Comparison of ENCODE assay signal across 12 cellular contexts in the genomic region with DNA sequence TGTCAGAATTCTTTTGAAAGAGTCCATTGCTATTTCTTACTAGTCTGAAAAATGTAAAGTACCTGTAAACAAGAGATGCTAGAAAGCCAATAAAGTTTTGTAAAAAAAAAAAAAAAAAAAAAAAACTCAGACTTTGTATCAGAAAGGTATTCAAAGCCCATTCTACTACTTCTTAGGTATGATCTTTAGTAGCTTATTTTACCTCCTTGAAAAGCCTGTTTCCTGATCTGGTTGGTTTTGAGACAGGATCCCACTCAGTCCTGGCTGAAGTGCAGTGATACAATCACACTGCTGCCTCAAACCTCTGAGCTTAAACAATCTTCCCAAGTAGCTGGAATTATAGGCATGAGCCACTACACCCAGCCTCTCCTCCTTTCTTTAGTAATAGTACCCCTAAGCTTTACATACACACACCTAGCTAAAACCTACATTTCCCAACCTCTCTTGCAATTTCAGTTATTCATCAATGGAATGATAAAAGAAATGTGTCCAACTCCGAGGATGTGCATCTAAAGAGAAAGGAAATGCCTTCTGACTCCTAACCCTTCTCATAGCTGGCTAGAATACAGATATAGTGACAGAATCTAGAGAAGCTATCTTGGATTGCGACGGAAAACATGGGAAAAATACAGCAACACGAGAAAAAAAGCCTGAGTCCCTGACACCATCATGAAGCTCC. TPM values are rescaled to one million over a fixed set of nuclear protein-coding genes. Genes with fewer than 3 reads are reported as not detected.
A peak's percentile ranks its signal among the peaks of the same experiment; 100 is the strongest.
DNase-seq lines count a peak whose midpoint lies in the region; ATAC-seq, FAIRE-seq and TF ChIP-seq lines count a peak whose summit lies in the region.
"Had no signal": no experiment of that assay in that cellular context is flagged by ENCODE, and none has a peak within 500 bp of the region (broad histone marks: within the 10 kb centered on the region; RNA-seq: fewer than 3 reads in every experiment).

No MANE protein-coding gene starts in this region.

- 69 to 80% methylated on average over 4 of the region's 4 CpGs for WGBS in pancreas, 2 donors
- no CpG with 5 or more reads among the region's 4 CpGs for WGBS in neuronal stem cell (ENCODE audit: extremely low coverage in 2 of 2, insufficient read length in 2 of 2, insufficient replicate concordance in 1 of 2), 2 donors

- H3K23ac ChIP-seq in neuronal stem cell (ENCODE audit: low read depth, low read length, poor library complexity) = no peak overlapping the region

- H3K4me1 ChIP-seq in pancreas (peaks cover 3 to 25% (median 3%) of the 10 kb centered on the region in 3 donors), neuronal stem cell (ENCODE audit: control insufficient read depth in 2 of 2, insufficient read depth in 1 of 2, low read depth in 1 of 2, low read length in 2 of 2) (peaks cover 0 to 3% of the 10 kb centered on the region in 2 donors)

- H2BK12ac ChIP-seq in neuronal stem cell (ENCODE audit: low read length) = no peak overlapping the region

- H3K18ac ChIP-seq in neuronal stem cell (ENCODE audit: low read length) = no peak overlapping the region

- ATAC-seq in WTC11 (no peak), pancreas (peak in 3 of 4 donors; percentile 7 to 38 (median 25))

- H3K4me2 ChIP-seq in neuronal stem cell (ENCODE audit: insufficient read depth, low read length, poor library complexity, severe bottlenecking) = no peak overlapping the region

- H3K79me1 ChIP-seq in neuronal stem cell (ENCODE audit: low read depth, low read length) = peaks cover 1% of the 10 kb centered on the region

- no peak overlapping the region for H3K27ac ChIP-seq in pancreas
- H3K27ac ChIP-seq in neuronal stem cell (replicated peaks; ENCODE audit: low read length) = no peak overlapping the region

- TF ChIP-seq POLR2A in GM12892 (IDR thresholded peaks at IDR 0.05; ENCODE audit: low read depth, low read length) = no peak

- no peak overlapping the region for H3K14ac ChIP-seq in neuronal stem cell (ENCODE audit: low read length)

- FAIRE-seq in GM12892 (lab: Jason Lieb, UNC) = peak; percentile 83
- FAIRE-seq in pancreas (lab: Jason Lieb, UNC) = no peak

- H4K91ac ChIP-seq in neuronal stem cell (ENCODE audit: low read depth, low read length, poor library complexity) = no peak overlapping the region

- no peak overlapping the region for H3K4me3 Mint-ChIP-seq in WTC11
- H3K4me3 Mint-ChIP-seq: CD14-positive monocyte, nephron had no signal

- H2BK15ac ChIP-seq in neuronal stem cell (ENCODE audit: low read length) = no peak overlapping the region

- POLR2A ChIA-PET in WTC11 (lab: Charles Lee) = no interaction called here

- no peak overlapping the region for H3K4ac ChIP-seq in neuronal stem cell (ENCODE audit: low read length)

- H3K27me3 Mint-ChIP-seq in WTC11 (ENCODE audit: low read depth) = no peaks in the 10 kb centered on the region

- no peaks in the 10 kb centered on the region for H3K9me3 Mint-ChIP-seq in WTC11
- H3K9me3 Mint-ChIP-seq: CD14-positive monocyte, nephron had no signal

- H4K8ac ChIP-seq in neuronal stem cell (ENCODE audit: low read depth, low read length) = no peak overlapping the region

- TF ChIP-seq CTCF in WTC11 (IDR thresholded peaks at IDR 0.05) (no peak), fibroblast of pulmonary artery (IDR thresholded peaks at IDR 0.05; ENCODE audit: low read length, missing control alignments) (no peak), pancreas (IDR thresholded peaks at IDR 0.05) (no peak)

- H2BK5ac ChIP-seq in neuronal stem cell (ENCODE audit: low read length) = no peak overlapping the region

- CTCF ChIA-PET in WTC11 (lab: Charles Lee) = interaction anchor here (0.7 kb wide), 1 partner anchor 66 kb away, joined by 3 read pairs; no protein-coding TSS in a partner anchor

- no peak overlapping the region for H3K9ac ChIP-seq in neuronal stem cell (ENCODE audit: low read depth, low read length, poor library complexity)

- H3K9me3 ChIP-seq in pancreas = no peaks in the 10 kb centered on the region
- H3K9me3 ChIP-seq in neuronal stem cell (replicated peaks in 1 of 2; ENCODE audit: control insufficient read depth in 2 of 2, insufficient read depth in 1 of 2, low read depth in 1 of 2, low read length in 2 of 2) = no peaks in the 10 kb centered on the region

- H3K27ac Mint-ChIP-seq in WTC11 = peak overlapping the region; percentile 13; the same call in 1 of the 2 replicates

- intact Hi-C loops in pancreas (cut with DNase I) = no loop called here

- H3K27me3 ChIP-seq in pancreas = no peaks in the 10 kb centered on the region
- no peaks in the 10 kb centered on the region for H3K27me3 ChIP-seq in neuronal stem cell (ENCODE audit: control insufficient read depth in 3 of 3, insufficient read depth in 3 of 3, low read depth in 1 of 3, low read length in 3 of 3)

- H3K36me3 ChIP-seq in pancreas = no peaks in the 10 kb centered on the region
- H3K36me3 ChIP-seq in neuronal stem cell (replicated peaks in 1 of 2; ENCODE audit: control insufficient read depth in 2 of 2, insufficient read depth in 2 of 2, low read length in 2 of 2) = no peaks in the 10 kb centered on the region

- no peak for DNase-seq in GM12892 (ENCODE audit: insufficient read length)
- DNase-seq in WTC11 (ENCODE audit: low spot score) = no peak
- DNase-seq in fibroblast of pulmonary artery (ENCODE audit: low read depth) = peak; percentile 42
- no peak for DNase-seq in pancreas
- DNase-seq in NCI-H446 treated with DMSO at 0.1 percent for 48 hours (lab: John Stamatoyannopoulos, UW) = no peak
- DNase-seq in neuronal stem cell (ENCODE audit: low spot score) = no peak
- no peak for DNase-seq in MV-4-11 (lab: John Stamatoyannopoulos, UW)
- DNase-seq in amygdala (lab: John Stamatoyannopoulos, UW) = no peak
- DNase-seq: MM.1S; stimulated activated CD4-positive, alpha-beta T cell treated with anti-CD3 and anti-CD28 coated beads, Interleukin-15, amount 100 ng/mL, for 24 hours had no signal

- no peaks in the 10 kb centered on the region; the same call in 1 of the 2 replicates for H3K36me3 Mint-ChIP-seq in WTC11

- no peak overlapping the region for H2AFZ ChIP-seq in neuronal stem cell (ENCODE audit: low read length)

- no peak overlapping the region for H2BK120ac ChIP-seq in neuronal stem cell (ENCODE audit: low read depth, low read length)

- H3K4me1 Mint-ChIP-seq in WTC11 = peaks cover 2% of the 10 kb centered on the region; the same call in 1 of the 2 replicates
- H3K4me1 Mint-ChIP-seq: nephron had no signal

- H3K4me3 ChIP-seq in fibroblast of pulmonary artery (replicated peaks; ENCODE audit: low read depth, low read length) (no peak overlapping the region), pancreas (no peak overlapping the region), neuronal stem cell (ENCODE audit: low read length in 2 of 2) (no peak overlapping the region)

- no peak overlapping the region for H2AK5ac ChIP-seq in neuronal stem cell (ENCODE audit: low read depth, low read length)

TF ChIP-seq in WTC11, 78 proteins besides CTCF, POLR2A, EP300 and RAD21 (continues in another document):
- TF ChIP-seq IRF1 (CRISPR knock-in tag; IDR thresholded peaks at IDR 0.05) (no peak), SMAD3 (CRISPR knock-in tag; IDR thresholded peaks at IDR 0.05; ENCODE audit: borderline replicate concordance) (no peak), TCF7 (CRISPR knock-in tag; IDR thresholded peaks at IDR 0.05; ENCODE audit: low read depth) (no peak)
- TF ChIP-seq, protein P1, sequence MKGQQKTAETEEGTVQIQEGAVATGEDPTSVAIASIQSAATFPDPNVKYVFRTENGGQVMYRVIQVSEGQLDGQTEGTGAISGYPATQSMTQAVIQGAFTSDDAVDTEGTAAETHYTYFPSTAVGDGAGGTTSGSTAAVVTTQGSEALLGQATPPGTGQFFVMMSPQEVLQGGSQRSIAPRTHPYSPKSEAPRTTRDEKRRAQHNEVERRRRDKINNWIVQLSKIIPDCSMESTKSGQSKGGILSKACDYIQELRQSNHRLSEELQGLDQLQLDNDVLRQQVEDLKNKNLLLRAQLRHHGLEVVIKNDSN (CRISPR knock-in tag; IDR thresholded peaks at IDR 0.05) = no peak
- TF ChIP-seq, protein P2, sequence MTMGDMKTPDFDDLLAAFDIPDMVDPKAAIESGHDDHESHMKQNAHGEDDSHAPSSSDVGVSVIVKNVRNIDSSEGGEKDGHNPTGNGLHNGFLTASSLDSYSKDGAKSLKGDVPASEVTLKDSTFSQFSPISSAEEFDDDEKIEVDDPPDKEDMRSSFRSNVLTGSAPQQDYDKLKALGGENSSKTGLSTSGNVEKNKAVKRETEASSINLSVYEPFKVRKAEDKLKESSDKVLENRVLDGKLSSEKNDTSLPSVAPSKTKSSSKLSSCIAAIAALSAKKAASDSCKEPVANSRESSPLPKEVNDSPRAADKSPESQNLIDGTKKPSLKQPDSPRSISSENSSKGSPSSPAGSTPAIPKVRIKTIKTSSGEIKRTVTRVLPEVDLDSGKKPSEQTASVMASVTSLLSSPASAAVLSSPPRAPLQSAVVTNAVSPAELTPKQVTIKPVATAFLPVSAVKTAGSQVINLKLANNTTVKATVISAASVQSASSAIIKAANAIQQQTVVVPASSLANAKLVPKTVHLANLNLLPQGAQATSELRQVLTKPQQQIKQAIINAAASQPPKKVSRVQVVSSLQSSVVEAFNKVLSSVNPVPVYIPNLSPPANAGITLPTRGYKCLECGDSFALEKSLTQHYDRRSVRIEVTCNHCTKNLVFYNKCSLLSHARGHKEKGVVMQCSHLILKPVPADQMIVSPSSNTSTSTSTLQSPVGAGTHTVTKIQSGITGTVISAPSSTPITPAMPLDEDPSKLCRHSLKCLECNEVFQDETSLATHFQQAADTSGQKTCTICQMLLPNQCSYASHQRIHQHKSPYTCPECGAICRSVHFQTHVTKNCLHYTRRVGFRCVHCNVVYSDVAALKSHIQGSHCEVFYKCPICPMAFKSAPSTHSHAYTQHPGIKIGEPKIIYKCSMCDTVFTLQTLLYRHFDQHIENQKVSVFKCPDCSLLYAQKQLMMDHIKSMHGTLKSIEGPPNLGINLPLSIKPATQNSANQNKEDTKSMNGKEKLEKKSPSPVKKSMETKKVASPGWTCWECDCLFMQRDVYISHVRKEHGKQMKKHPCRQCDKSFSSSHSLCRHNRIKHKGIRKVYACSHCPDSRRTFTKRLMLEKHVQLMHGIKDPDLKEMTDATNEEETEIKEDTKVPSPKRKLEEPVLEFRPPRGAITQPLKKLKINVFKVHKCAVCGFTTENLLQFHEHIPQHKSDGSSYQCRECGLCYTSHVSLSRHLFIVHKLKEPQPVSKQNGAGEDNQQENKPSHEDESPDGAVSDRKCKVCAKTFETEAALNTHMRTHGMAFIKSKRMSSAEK (CRISPR knock-in tag; IDR thresholded peaks at IDR 0.05; ENCODE audit: borderline replicate concordance) = no peak

RNA-seq across cellular contexts. Expression of gene EPS15, which starts 30.6 kb away (rescaled TPM):
- polyA plus RNA-seq in GM12892 (2012; ENCODE audit: missing spikeins) = 66.5 TPM
- total RNA-seq in WTC11 (2021) (37.1 to 41.7 TPM (median 39.3 TPM) in 3 replicates), pancreas (10 to 100 TPM; 23.4 to 42.0 (median 28.4) TPM)
- 10 to 100 TPM in 1 of 2 donors, 1 to 10 TPM in 1; 9.9 to 15.6 TPM for polyA plus RNA-seq in pancreas
- 38.4 TPM for polyA plus RNA-seq in neuronal stem cell (2013, experiment 1 of 2)
- polyA plus RNA-seq in neuronal stem cell (2013, experiment 2 of 2) = 40.8 TPM
